Comparison of ENCODE assay signal across 12 cellular contexts in genomic region chr20:137668-138131, GRCh38. TPM values are rescaled to one million over a fixed set of nuclear protein-coding genes. Genes with fewer than 3 reads are reported as not detected.
DNase-seq lines count a peak whose midpoint lies in the region; ATAC-seq, FAIRE-seq and TF ChIP-seq lines count a peak whose summit lies in the region.
"Had no signal": no experiment of that assay in that cellular context is flagged by ENCODE, and none has a peak within 500 bp of the region (broad histone marks: within the 10 kb centered on the region; RNA-seq: fewer than 3 reads in every experiment).

No MANE protein-coding gene starts in this region.

- CTCF ChIA-PET in HepG2 (lab: Yijun Ruan, JAX; ENCODE audit: low intra/inter-chr PET ratio, low total read pairs) = no interaction called here
- CTCF ChIA-PET in activated CD8-positive, alpha-beta T cell treated with anti-CD3 and anti-CD28 coated beads, Interleukin-2, amount 10 ng/mL, durations not matched to agents 7 days and 5 days (lab: Charles Lee) = interaction anchor here (0.9 to 1.3 kb wide), 3 partner anchors 15 to 193 kb away, joined by 3 to 5 read pairs (median 3); no protein-coding TSS in a partner anchor

- peaks cover 3% of the 10 kb centered on the region for H3K9me3 Mint-ChIP-seq in activated CD8-positive, alpha-beta T cell treated with anti-CD3 and anti-CD28 coated beads, Interleukin-2, amount 10 ng/mL, durations not matched to agents 7 days and 5 days (ENCODE audit: insufficient read depth)

- intact Hi-C loops in HepG2 (cut with micrococcal nuclease; ENCODE audit: unreplicated experiment) = no loop called here
- intact Hi-C loops in right lobe of liver (cut with DNase I) = no loop called here
- intact Hi-C loops in upper lobe of right lung (cut with DNase I) = no loop called here
- intact Hi-C loops in lower leg skin (cut with DNase I; ENCODE audit: low total_unique reads) = loop anchor here (5.0 kb wide), 1 partner anchor 780 kb away; the partner anchor contains the start of gene ANGPT4

- H3K79me2 ChIP-seq in HepG2 (ENCODE audit: insufficient read depth, low read length) = no peaks in the 10 kb centered on the region

- no peak overlapping the region for H3K9ac ChIP-seq in HepG2 (ENCODE audit: insufficient read depth, low read depth, low read length)

- H3K4me2 ChIP-seq in HepG2 (ENCODE audit: low read depth, low read length) = peak overlapping the region; percentile 71

- DNase-seq in HepG2 (ENCODE audit: low spot score) (peak; percentile 54), right lobe of liver (no peak), NCI-H1930 (lab: John Stamatoyannopoulos, UW) (peak; percentile 33 to 73), upper lobe of right lung (no peak), lower leg skin (ENCODE audit: low spot score in 2 of 2) (no peak), midbrain (lab: John Stamatoyannopoulos, UW) (no peak)
- peak; percentile 26 for DNase-seq in activated CD8-positive, alpha-beta T cell treated with anti-CD3 and anti-CD28 coated beads, Interleukin-2, amount 10 ng/mL, durations not matched to agents 7 days and 5 days
- no peak for DNase-seq in effector memory CD4-positive, alpha-beta T cell
- DNase-seq: GDM1, naive B cell had no signal

- peak; percentile 47; the same call in 1 of the 2 replicates for TF ChIP-seq RAD21 in HepG2 (CRISPR knock-in tag; IDR thresholded peaks at IDR 0.05)

- peak overlapping the region; percentile 3 to 51 (median 35); a peak in 5 of 6 replicates for H3K4me3 ChIP-seq in HepG2 (replicated peaks in 1 of 3; ENCODE audit: insufficient read depth in 1 of 3, low read depth in 2 of 3, low read length in 3 of 3)
- no peak overlapping the region for H3K4me3 ChIP-seq in right lobe of liver
- no peak overlapping the region for H3K4me3 ChIP-seq in upper lobe of right lung
- no peak overlapping the region for H3K4me3 ChIP-seq in lower leg skin (ENCODE audit: low read depth, poor library complexity, severe bottlenecking)
- no peak overlapping the region for H3K4me3 ChIP-seq in effector memory CD4-positive, alpha-beta T cell (ENCODE audit: insufficient read depth, low read depth, low read length, poor library complexity, severe bottlenecking)

- no peaks in the 10 kb centered on the region for H3K36me3 Mint-ChIP-seq in activated CD8-positive, alpha-beta T cell treated with anti-CD3 and anti-CD28 coated beads, Interleukin-2, amount 10 ng/mL, durations not matched to agents 7 days and 5 days (ENCODE audit: low read depth)
- H3K36me3 Mint-ChIP-seq: naive B cell had no signal

- WGBS in HepG2 (ENCODE audit: low lambda C conversion rate) = 17% methylated on average over 9 of the region's 9 CpGs
- WGBS in right lobe of liver (ENCODE audit: insufficient coverage, low coverage, low lambda C conversion rate, missing lambda C conversion rate) = 64% methylated on average over 6 of the region's 9 CpGs
- WGBS in lower leg skin, 2 donors = 86 to 88% methylated on average over 9 of the region's 9 CpGs

- peak overlapping the region; percentile 32 for H2AFZ ChIP-seq in HepG2 (ENCODE audit: low read length)

- H4K20me1 ChIP-seq in HepG2 (ENCODE audit: insufficient read depth, low read length) = no peaks in the 10 kb centered on the region

- no TSS peak for BruUV-seq in HepG2 (replicated peaks; lab: Mats Ljungman, UMichigan)

- H3K27me3 Mint-ChIP-seq in activated CD8-positive, alpha-beta T cell treated with anti-CD3 and anti-CD28 coated beads, Interleukin-2, amount 10 ng/mL, durations not matched to agents 7 days and 5 days (ENCODE audit: low read depth) = peaks cover 21% of the 10 kb centered on the region

- FAIRE-seq in HepG2 (lab: Jason Lieb, UNC) = peak; percentile 78

- TF ChIP-seq EP300 in HepG2 (IDR thresholded peaks at IDR 0.05; ENCODE audit: low read depth in 2 of 2, low read length in 2 of 2) (no peak; a peak in 1 of 4 replicates), HepG2 (CRISPR knock-in tag; IDR thresholded peaks at IDR 0.05; ENCODE audit: borderline replicate concordance) (no peak)

- no peaks in the 10 kb centered on the region for H3K4me1 Mint-ChIP-seq in activated CD8-positive, alpha-beta T cell treated with anti-CD3 and anti-CD28 coated beads, Interleukin-2, amount 10 ng/mL, durations not matched to agents 7 days and 5 days (ENCODE audit: low read depth)
- H3K4me1 Mint-ChIP-seq: naive B cell had no signal

- H3K27ac ChIP-seq in HepG2 (ENCODE audit: extremely low read length, insufficient read depth, low read length) = no peak overlapping the region
- H3K27ac ChIP-seq in right lobe of liver = no peak overlapping the region
- H3K27ac ChIP-seq in upper lobe of right lung = no peak overlapping the region
- no peak overlapping the region for H3K27ac ChIP-seq in effector memory CD4-positive, alpha-beta T cell (ENCODE audit: insufficient read depth, low read length, poor library complexity, severe bottlenecking)

- H3K4me3 Mint-ChIP-seq in activated CD8-positive, alpha-beta T cell treated with anti-CD3 and anti-CD28 coated beads, Interleukin-2, amount 10 ng/mL, durations not matched to agents 7 days and 5 days = no peak overlapping the region
- H3K4me3 Mint-ChIP-seq: activated T-cell treated with anti-CD3 and anti-CD28 coated beads, Interleukin-2, amount 50 U/mL, for 72 hours; naive B cell had no signal

- H3K9me3 ChIP-seq in HepG2 (ENCODE audit: low read length) = no peaks in the 10 kb centered on the region
- H3K9me3 ChIP-seq in right lobe of liver = no peaks in the 10 kb centered on the region
- H3K9me3 ChIP-seq in upper lobe of right lung = no peaks in the 10 kb centered on the region
- no peaks in the 10 kb centered on the region for H3K9me3 ChIP-seq in effector memory CD4-positive, alpha-beta T cell (ENCODE audit: control insufficient read depth, low read length)

- ATAC-seq in HepG2 (peak; percentile 92), right lobe of liver (no peak), upper lobe of right lung (peak; percentile 82)
- ATAC-seq in activated CD8-positive, alpha-beta T cell treated with anti-CD3 and anti-CD28 coated beads, Interleukin-2, amount 10 ng/mL, durations not matched to agents 7 days and 5 days = no peak
- ATAC-seq: activated T-cell treated with anti-CD3 and anti-CD28 coated beads, Interleukin-2, amount 50 U/mL, for 72 hours; esophagus mucosa had no signal

- H3K36me3 ChIP-seq in HepG2 (replicated peaks in 1 of 2; ENCODE audit: control insufficient read depth in 1 of 2, insufficient read depth in 2 of 2, low read length in 2 of 2) = no peaks in the 10 kb centered on the region
- no peaks in the 10 kb centered on the region for H3K36me3 ChIP-seq in right lobe of liver
- no peaks in the 10 kb centered on the region for H3K36me3 ChIP-seq in upper lobe of right lung
- H3K36me3 ChIP-seq in effector memory CD4-positive, alpha-beta T cell (ENCODE audit: control insufficient read depth, insufficient read depth, low read length) = no peaks in the 10 kb centered on the region

- peak; percentile 84 for TF ChIP-seq CTCF in HepG2 (CRISPR knock-in tag; IDR thresholded peaks at IDR 0.05)
- TF ChIP-seq CTCF in right lobe of liver (IDR thresholded peaks at IDR 0.05) = peak in 1 of 4 donors; percentile 5
- TF ChIP-seq CTCF in upper lobe of right lung (IDR thresholded peaks at IDR 0.05) = peak; percentile 20
- TF ChIP-seq CTCF in lower leg skin (IDR thresholded peaks at IDR 0.05) = no peak

- H3K27me3 ChIP-seq in HepG2 (ENCODE audit: control insufficient read depth in 1 of 2, insufficient read depth in 2 of 2, low read length in 2 of 2) = no peaks in the 10 kb centered on the region
- no peaks in the 10 kb centered on the region for H3K27me3 ChIP-seq in right lobe of liver
- peaks cover 16% of the 10 kb centered on the region for H3K27me3 ChIP-seq in upper lobe of right lung
- H3K27me3 ChIP-seq in effector memory CD4-positive, alpha-beta T cell (replicated peaks; ENCODE audit: control insufficient read depth, insufficient read depth, low read length, poor library complexity, severe bottlenecking) = no peaks in the 10 kb centered on the region

- in situ Hi-C loops in HepG2 (cut with HindIII; ENCODE audit: extremely low pct_ligation_motif_present, low pct_unique_long_range_greater_than_20kb) = no loop called here

- H3K27ac Mint-ChIP-seq in activated CD8-positive, alpha-beta T cell treated with anti-CD3 and anti-CD28 coated beads, Interleukin-2, amount 10 ng/mL, durations not matched to agents 7 days and 5 days = no peak overlapping the region
- H3K27ac Mint-ChIP-seq: activated T-cell treated with anti-CD3 and anti-CD28 coated beads, Interleukin-2, amount 50 U/mL, for 72 hours had no signal

- TF ChIP-seq POLR2A in HepG2 (IDR thresholded peaks at IDR 0.05; ENCODE audit: insufficient read depth in 1 of 2, low read depth in 2 of 2, low read length in 2 of 2) (no peak), right lobe of liver (IDR thresholded peaks at IDR 0.05) (no peak), lower leg skin (IDR thresholded peaks at IDR 0.05) (no peak)

- H3K4me1 ChIP-seq in HepG2 (ENCODE audit: insufficient read depth, low read length) (peaks cover 11% of the 10 kb centered on the region), right lobe of liver (no peaks in the 10 kb centered on the region), upper lobe of right lung (no peaks in the 10 kb centered on the region)
- H3K4me1 ChIP-seq in effector memory CD4-positive, alpha-beta T cell (ENCODE audit: control insufficient read depth, insufficient read depth, low read length, poor library complexity, severe bottlenecking) = no peaks in the 10 kb centered on the region

- POLR2A ChIA-PET in HepG2 (lab: Yijun Ruan, JAX) = no interaction called here
- POLR2A ChIA-PET in activated CD8-positive, alpha-beta T cell treated with anti-CD3 and anti-CD28 coated beads, Interleukin-2, amount 10 ng/mL, durations not matched to agents 7 days and 5 days (lab: Charles Lee) = no interaction called here

RNA-seq across cellular contexts. Expression of gene DEFB126, which starts 4.7 kb away (rescaled TPM):
- not detected in 2 replicates for total RNA-seq in HepG2 (2016; rRNA removed; fragmentation: Illumina TruSeq; extraction: Trizol)
- not detected in 2 replicates for total RNA-seq in HepG2 (2016; cell fraction: cytosol; rRNA removed; fragmentation: Illumina TruSeq; extraction: Trizol; ENCODE audit: low read depth)
- not detected in 2 replicates for total RNA-seq in HepG2 (2016; cell fraction: insoluble cytoplasmic fraction; rRNA removed; fragmentation: Illumina TruSeq; extraction: Trizol)
- not detected in 2 replicates for total RNA-seq in HepG2 (2016; cell fraction: membrane; rRNA removed; fragmentation: Illumina TruSeq; extraction: Trizol)
- not detected in 2 replicates for total RNA-seq in HepG2 (2016; cell fraction: nucleus; rRNA removed; fragmentation: Illumina TruSeq; extraction: Trizol)
- not detected in 2 replicates for polyA plus RNA-seq in HepG2 (2011; rRNA removed)
- polyA plus RNA-seq in HepG2 (2011; cell fraction: cytosol; rRNA removed) = not detected in 2 replicates
- polyA plus RNA-seq in HepG2 (2011; cell fraction: nucleus; rRNA removed) = not detected in 2 replicates
- not detected in 2 replicates for polyA plus RNA-seq in HepG2 (2012)
- polyA plus RNA-seq in HepG2 (2016; cell fraction: cytosol; fragmentation: Illumina TruSeq; extraction: Trizol; ENCODE audit: low read depth) = not detected in 2 replicates
- not detected in 2 replicates for polyA plus RNA-seq in HepG2 (2016; cell fraction: insoluble cytoplasmic fraction; fragmentation: Illumina TruSeq; extraction: Trizol; ENCODE audit: low read depth)
- polyA plus RNA-seq in HepG2 (2016; cell fraction: membrane; fragmentation: Illumina TruSeq; extraction: Trizol; ENCODE audit: low read depth) = not detected in 2 replicates
- not detected in 2 replicates for polyA plus RNA-seq in HepG2 (2016; cell fraction: nucleus; fragmentation: Illumina TruSeq; extraction: Trizol; ENCODE audit: insufficient read depth, low read depth)
- not detected in 2 replicates for polyA minus RNA-seq in HepG2 (2011; rRNA and poly(A)+ RNA removed; ENCODE audit: low replicate concordance)
- polyA minus RNA-seq in HepG2 (2011; cell fraction: cytosol; rRNA and poly(A)+ RNA removed) = not detected in 2 replicates
- not detected in 2 replicates for polyA minus RNA-seq in HepG2 (2011; cell fraction: nucleus; rRNA and poly(A)+ RNA removed)
- total RNA-seq in right lobe of liver = not detected
- total RNA-seq in activated CD8-positive, alpha-beta T cell treated with anti-CD3 and anti-CD28 coated beads, Interleukin-2, amount 10 ng/mL, durations not matched to agents 7 days and 5 days = not detected
- not detected for total RNA-seq in upper lobe of right lung
- total RNA-seq in lower leg skin = not detected
- total RNA-seq: activated T-cell treated with anti-CD3 and anti-CD28 coated beads, Interleukin-2, amount 50 U/mL, for 72 hours; esophagus mucosa had no signal

RNA-seq across cellular contexts. Expression of gene DEFB127, which starts 19.6 kb away (rescaled TPM):
- total RNA-seq in HepG2 (2016; rRNA removed; fragmentation: Illumina TruSeq; extraction: Trizol) (not detected in 2 replicates), right lobe of liver (not detected), upper lobe of right lung (not detected), lower leg skin (not detected)
- total RNA-seq in HepG2 (2016; cell fraction: cytosol; rRNA removed; fragmentation: Illumina TruSeq; extraction: Trizol; ENCODE audit: low read depth) = not detected in 2 replicates
- not detected in 2 replicates for total RNA-seq in HepG2 (2016; cell fraction: insoluble cytoplasmic fraction; rRNA removed; fragmentation: Illumina TruSeq; extraction: Trizol)
- total RNA-seq in HepG2 (2016; cell fraction: membrane; rRNA removed; fragmentation: Illumina TruSeq; extraction: Trizol) = not detected in 2 replicates
- not detected in 2 replicates for total RNA-seq in HepG2 (2016; cell fraction: nucleus; rRNA removed; fragmentation: Illumina TruSeq; extraction: Trizol)
- polyA plus RNA-seq in HepG2 (2011; rRNA removed) = not detected in 2 replicates
- not detected in 2 replicates for polyA plus RNA-seq in HepG2 (2011; cell fraction: cytosol; rRNA removed)
- not detected in 2 replicates for polyA plus RNA-seq in HepG2 (2011; cell fraction: nucleus; rRNA removed)
- polyA plus RNA-seq in HepG2 (2012) = not detected in 2 replicates
- not detected in 2 replicates for polyA plus RNA-seq in HepG2 (2016; cell fraction: cytosol; fragmentation: Illumina TruSeq; extraction: Trizol; ENCODE audit: low read depth)
- polyA plus RNA-seq in HepG2 (2016; cell fraction: insoluble cytoplasmic fraction; fragmentation: Illumina TruSeq; extraction: Trizol; ENCODE audit: low read depth) = not detected in 2 replicates
- polyA plus RNA-seq in HepG2 (2016; cell fraction: membrane; fragmentation: Illumina TruSeq; extraction: Trizol; ENCODE audit: low read depth) = not detected in 2 replicates
- polyA plus RNA-seq in HepG2 (2016; cell fraction: nucleus; fragmentation: Illumina TruSeq; extraction: Trizol; ENCODE audit: insufficient read depth, low read depth) = not detected in 2 replicates
- not detected in 2 replicates for polyA minus RNA-seq in HepG2 (2011; rRNA and poly(A)+ RNA removed; ENCODE audit: low replicate concordance)
- not detected in 2 replicates for polyA minus RNA-seq in HepG2 (2011; cell fraction: cytosol; rRNA and poly(A)+ RNA removed)
- polyA minus RNA-seq in HepG2 (2011; cell fraction: nucleus; rRNA and poly(A)+ RNA removed) = not detected in 2 replicates
- not detected for total RNA-seq in activated CD8-positive, alpha-beta T cell treated with anti-CD3 and anti-CD28 coated beads, Interleukin-2, amount 10 ng/mL, durations not matched to agents 7 days and 5 days
- total RNA-seq: activated T-cell treated with anti-CD3 and anti-CD28 coated beads, Interleukin-2, amount 50 U/mL, for 72 hours; esophagus mucosa had no signal

RNA-seq across cellular contexts. Expression of gene DEFB125, which starts 50.2 kb away (rescaled TPM):
- total RNA-seq in HepG2 (2016; rRNA removed; fragmentation: Illumina TruSeq; extraction: Trizol) (not detected in 2 replicates), right lobe of liver (not detected), upper lobe of right lung (not detected), lower leg skin (not detected)
- not detected in 2 replicates for total RNA-seq in HepG2 (2016; cell fraction: cytosol; rRNA removed; fragmentation: Illumina TruSeq; extraction: Trizol; ENCODE audit: low read depth)
- not detected in 2 replicates for total RNA-seq in HepG2 (2016; cell fraction: insoluble cytoplasmic fraction; rRNA removed; fragmentation: Illumina TruSeq; extraction: Trizol)
- total RNA-seq in HepG2 (2016; cell fraction: membrane; rRNA removed; fragmentation: Illumina TruSeq; extraction: Trizol) = not detected in 2 replicates
- total RNA-seq in HepG2 (2016; cell fraction: nucleus; rRNA removed; fragmentation: Illumina TruSeq; extraction: Trizol) = not detected in 2 replicates
- not detected in 2 replicates for polyA plus RNA-seq in HepG2 (2011; rRNA removed)
- polyA plus RNA-seq in HepG2 (2011; cell fraction: cytosol; rRNA removed) = not detected in 2 replicates
- polyA plus RNA-seq in HepG2 (2011; cell fraction: nucleus; rRNA removed) = not detected in 2 replicates
- polyA plus RNA-seq in HepG2 (2012) = not detected in 2 replicates
- polyA plus RNA-seq in HepG2 (2016; cell fraction: cytosol; fragmentation: Illumina TruSeq; extraction: Trizol; ENCODE audit: low read depth) = not detected in 2 replicates
- not detected in 2 replicates for polyA plus RNA-seq in HepG2 (2016; cell fraction: insoluble cytoplasmic fraction; fragmentation: Illumina TruSeq; extraction: Trizol; ENCODE audit: low read depth)
- polyA plus RNA-seq in HepG2 (2016; cell fraction: membrane; fragmentation: Illumina TruSeq; extraction: Trizol; ENCODE audit: low read depth) = not detected in 2 replicates
- not detected in 2 replicates for polyA plus RNA-seq in HepG2 (2016; cell fraction: nucleus; fragmentation: Illumina TruSeq; extraction: Trizol; ENCODE audit: insufficient read depth, low read depth)
- not detected in 2 replicates for polyA minus RNA-seq in HepG2 (2011; rRNA and poly(A)+ RNA removed; ENCODE audit: low replicate concordance)
- polyA minus RNA-seq in HepG2 (2011; cell fraction: cytosol; rRNA and poly(A)+ RNA removed) = not detected in 2 replicates
- polyA minus RNA-seq in HepG2 (2011; cell fraction: nucleus; rRNA and poly(A)+ RNA removed) = not detected in 2 replicates
- total RNA-seq in activated CD8-positive, alpha-beta T cell treated with anti-CD3 and anti-CD28 coated beads, Interleukin-2, amount 10 ng/mL, durations not matched to agents 7 days and 5 days = not detected
- total RNA-seq: activated T-cell treated with anti-CD3 and anti-CD28 coated beads, Interleukin-2, amount 50 U/mL, for 72 hours; esophagus mucosa had no signal

RNA-seq across cellular contexts. Expression of gene DEFB128, which starts 51.8 kb away (rescaled TPM):
- total RNA-seq in HepG2 (2016; rRNA removed; fragmentation: Illumina TruSeq; extraction: Trizol) (not detected in 2 replicates), right lobe of liver (not detected), upper lobe of right lung (not detected), lower leg skin (not detected)
- not detected in 2 replicates for total RNA-seq in HepG2 (2016; cell fraction: cytosol; rRNA removed; fragmentation: Illumina TruSeq; extraction: Trizol; ENCODE audit: low read depth)
- not detected in 2 replicates for total RNA-seq in HepG2 (2016; cell fraction: insoluble cytoplasmic fraction; rRNA removed; fragmentation: Illumina TruSeq; extraction: Trizol)
- total RNA-seq in HepG2 (2016; cell fraction: membrane; rRNA removed; fragmentation: Illumina TruSeq; extraction: Trizol) = not detected in 2 replicates
- total RNA-seq in HepG2 (2016; cell fraction: nucleus; rRNA removed; fragmentation: Illumina TruSeq; extraction: Trizol) = not detected in 2 replicates
- not detected in 2 replicates for polyA plus RNA-seq in HepG2 (2011; rRNA removed)
- not detected in 2 replicates for polyA plus RNA-seq in HepG2 (2011; cell fraction: cytosol; rRNA removed)
- not detected in 2 replicates for polyA plus RNA-seq in HepG2 (2011; cell fraction: nucleus; rRNA removed)
- not detected in 2 replicates for polyA plus RNA-seq in HepG2 (2012)
- not detected in 2 replicates for polyA plus RNA-seq in HepG2 (2016; cell fraction: cytosol; fragmentation: Illumina TruSeq; extraction: Trizol; ENCODE audit: low read depth)
- polyA plus RNA-seq in HepG2 (2016; cell fraction: insoluble cytoplasmic fraction; fragmentation: Illumina TruSeq; extraction: Trizol; ENCODE audit: low read depth) = not detected in 2 replicates
- not detected in 2 replicates for polyA plus RNA-seq in HepG2 (2016; cell fraction: membrane; fragmentation: Illumina TruSeq; extraction: Trizol; ENCODE audit: low read depth)
- polyA plus RNA-seq in HepG2 (2016; cell fraction: nucleus; fragmentation: Illumina TruSeq; extraction: Trizol; ENCODE audit: insufficient read depth, low read depth) = not detected in 2 replicates
- not detected in 2 replicates for polyA minus RNA-seq in HepG2 (2011; rRNA and poly(A)+ RNA removed; ENCODE audit: low replicate concordance)
- polyA minus RNA-seq in HepG2 (2011; cell fraction: cytosol; rRNA and poly(A)+ RNA removed) = not detected in 2 replicates
- not detected in 2 replicates for polyA minus RNA-seq in HepG2 (2011; cell fraction: nucleus; rRNA and poly(A)+ RNA removed)
- total RNA-seq in activated CD8-positive, alpha-beta T cell treated with anti-CD3 and anti-CD28 coated beads, Interleukin-2, amount 10 ng/mL, durations not matched to agents 7 days and 5 days = not detected
- total RNA-seq: activated T-cell treated with anti-CD3 and anti-CD28 coated beads, Interleukin-2, amount 50 U/mL, for 72 hours; esophagus mucosa had no signal

Comparison
In these comparisons a context has a peak if more than half of its experiments do, and no peak if none do; other contexts are left out.
1. ATAC-seq: peak in HepG2 (single experiment) and upper lobe of right lung (single experiment); none in right lobe of liver (0 of 4) and activated CD8-positive, alpha-beta T cell treated with anti-CD3 and anti-CD28 coated beads, Interleukin-2, amount 10 ng/mL, durations not matched to agents 7 days and 5 days (single experiment).
2. DNase-seq: peak in HepG2 (single experiment), NCI-H1930 (2 of 2) and activated CD8-positive, alpha-beta T cell treated with anti-CD3 and anti-CD28 coated beads, Interleukin-2, amount 10 ng/mL, durations not matched to agents 7 days and 5 days (single experiment); none in right lobe of liver (0 of 3), upper lobe of right lung (single experiment), lower leg skin (0 of 2), effector memory CD4-positive, alpha-beta T cell (0 of 3) and midbrain (single experiment).
3. H3K4me3 ChIP-seq: peak in HepG2 (3 of 3); none in right lobe of liver (0 of 3), upper lobe of right lung (single experiment), lower leg skin (single experiment) and effector memory CD4-positive, alpha-beta T cell (single experiment).
4. CTCF ChIP-seq: peak in HepG2 (single experiment) and upper lobe of right lung (single experiment); none in lower leg skin (0 of 3).